In genomic region chr4:119372316-119372715, GRCh38 we compare ENCODE assay signal across 7 cellular contexts. TPM values are rescaled to one million over a fixed set of nuclear protein-coding genes. Genes with fewer than 3 reads are reported as not detected.
"Had no signal": no experiment of that assay in that cellular context is flagged by ENCODE, and none has a peak within 500 bp of the region (broad histone marks: within the 10 kb centered on the region; RNA-seq: fewer than 3 reads in every experiment).

No MANE protein-coding gene starts in this region.

RNA-seq across cellular contexts. Expression of gene FABP2, which starts 50.4 kb away (rescaled TPM):
- total RNA-seq: HT-29, IMR-90, NCI-H460, PC-9, Right ventricle myocardium inferior, RPMI7951, SJCRH30 had no signal
- polyA plus RNA-seq: IMR-90 had no signal
